In genomic region chr2:28902584-28902983, GRCh38 we compare ENCODE assay signal across 1 cellular context.
TF ChIP-seq lines count a peak whose summit lies in the region.

No MANE protein-coding gene starts in this region.

TF ChIP-seq in GM12878, 131 proteins besides CTCF, POLR2A, EP300 and RAD21:
- TF ChIP-seq PKNOX1 (IDR thresholded peaks at IDR 0.05) (no peak), POU2F2 (IDR thresholded peaks at IDR 0.05; ENCODE audit: borderline replicate concordance, low read depth, low read length) (no peak), MTA3 (IDR thresholded peaks at IDR 0.05; ENCODE audit: borderline replicate concordance, low read length) (no peak), SPI1 (IDR thresholded peaks at IDR 0.05; ENCODE audit: borderline replicate concordance, insufficient read depth, low read depth, low read length) (no peak), KAT2A (conservative IDR thresholded peaks at IDR 0.05; ENCODE audit: control insufficient read depth, low read depth, low read length) (no peak), POLR2AphosphoS5 (IDR thresholded peaks at IDR 0.05; ENCODE audit: low read length) (peak; percentile 61), SREBF1 (IDR thresholded peaks at IDR 0.05; ENCODE audit: low read length) (no peak), PAX5 (IDR thresholded peaks at IDR 0.05; ENCODE audit: borderline replicate concordance, low read depth, low read length) (no peak)
